Comparison of ENCODE assay signal across 16 cellular contexts in genomic region chr3:66031102-66031698, GRCh38. TPM values are rescaled to one million over a fixed set of nuclear protein-coding genes. Genes with fewer than 3 reads are reported as not detected.
DNase-seq lines count a peak whose midpoint lies in the region; ATAC-seq and TF ChIP-seq lines count a peak whose summit lies in the region.
"Had no signal": no experiment of that assay in that cellular context is flagged by ENCODE, and none has a peak within 500 bp of the region (broad histone marks: within the 10 kb centered on the region; RNA-seq: fewer than 3 reads in every experiment).

No MANE protein-coding gene starts in this region.

- H3K9me3 Mint-ChIP-seq in endodermal cell = no peaks in the 10 kb centered on the region
- no peaks in the 10 kb centered on the region for H3K9me3 Mint-ChIP-seq in nephron progenitor cell
- H3K9me3 Mint-ChIP-seq in naive thymus-derived CD4-positive, alpha-beta T cell = peaks cover 0 to 11% (median 3%) of the 10 kb centered on the region in 11 donors
- H3K9me3 Mint-ChIP-seq: GM23338, H9 had no signal

- H3K36me3 Mint-ChIP-seq in endodermal cell (ENCODE audit: low read depth) (peaks cover 3% of the 10 kb centered on the region), nephron progenitor cell (ENCODE audit: low read depth) (peaks cover 19% of the 10 kb centered on the region)
- H3K36me3 Mint-ChIP-seq in naive thymus-derived CD4-positive, alpha-beta T cell = peaks cover 0 to 4% (median 0%) of the 10 kb centered on the region in 5 donors

- H3K9me3 ChIP-seq in endodermal cell (ENCODE audit: control insufficient read depth, low read length) (no peaks in the 10 kb centered on the region), left ventricle myocardium inferior (replicated peaks) (no peaks in the 10 kb centered on the region)
- no peaks in the 10 kb centered on the region for H3K9me3 ChIP-seq in naive thymus-derived CD4-positive, alpha-beta T cell (ENCODE audit: control insufficient read depth in 2 of 3, low read length in 3 of 3)
- H3K9me3 ChIP-seq: BLaER1 treated with 17β-estradiol and CSF1 and Interleukin-3, amounts not matched to agents 10 nM and 100 nM had no signal

- CTCF ChIA-PET in naive thymus-derived CD4-positive, alpha-beta T cell (lab: Charles Lee) = no interaction called here

- intact Hi-C loops in left ventricle myocardium inferior (cut with micrococcal nuclease) = no loop called here
- intact Hi-C loops in naive thymus-derived CD4-positive, alpha-beta T cell (cut with micrococcal nuclease) = no loop called here

- H3K4me3 ChIP-seq in endodermal cell (ENCODE audit: low read length) (no peak overlapping the region), left ventricle myocardium inferior (peak overlapping the region; percentile 15)
- no peak overlapping the region for H3K4me3 ChIP-seq in naive thymus-derived CD4-positive, alpha-beta T cell (ENCODE audit: low read length)
- H3K4me3 ChIP-seq: BLaER1 treated with 17β-estradiol and CSF1 and Interleukin-3, amounts not matched to agents 10 nM and 100 nM; GM12878; GM23338 had no signal

- TF ChIP-seq CTCF in endodermal cell (conservative IDR thresholded peaks at IDR 0.05) (no peak), left ventricle myocardium inferior (IDR thresholded peaks at IDR 0.05; ENCODE audit: borderline replicate concordance) (no peak), nephron progenitor cell (IDR thresholded peaks at IDR 0.05) (no peak)

- no peak overlapping the region for H3K27ac ChIP-seq in endodermal cell (ENCODE audit: low read depth, low read length)
- H3K27ac ChIP-seq in left ventricle myocardium inferior (replicated peaks) = peak overlapping the region; percentile 71
- no peak overlapping the region for H3K27ac ChIP-seq in naive thymus-derived CD4-positive, alpha-beta T cell (ENCODE audit: low read depth, low read length)
- H3K27ac ChIP-seq: BLaER1 treated with 17β-estradiol and CSF1 and Interleukin-3, amounts not matched to agents 10 nM and 100 nM had no signal

- H3K9ac ChIP-seq in endodermal cell (ENCODE audit: extremely low read depth, low read length, poor library complexity, severe bottlenecking) = no peak overlapping the region
- H3K9ac ChIP-seq: BLaER1 treated with 17β-estradiol and CSF1 and Interleukin-3, amounts not matched to agents 10 nM and 100 nM had no signal

- H3K4me3 Mint-ChIP-seq in endodermal cell = no peak overlapping the region
- no peak overlapping the region for H3K4me3 Mint-ChIP-seq in nephron progenitor cell
- no peak overlapping the region for H3K4me3 Mint-ChIP-seq in naive thymus-derived CD4-positive, alpha-beta T cell
- H3K4me3 Mint-ChIP-seq: CD4-positive, alpha-beta T cell; GM23338; H9 had no signal

- H3K4me1 Mint-ChIP-seq in endodermal cell (peaks cover 15% of the 10 kb centered on the region), nephron progenitor cell (peaks cover 49% of the 10 kb centered on the region)
- no peaks in the 10 kb centered on the region for H3K4me1 Mint-ChIP-seq in naive thymus-derived CD4-positive, alpha-beta T cell

- no peaks in the 10 kb centered on the region for H3K27me3 Mint-ChIP-seq in endodermal cell (ENCODE audit: insufficient read depth)
- peaks cover 3% of the 10 kb centered on the region for H3K27me3 Mint-ChIP-seq in nephron progenitor cell (ENCODE audit: low read depth, poor library complexity)
- H3K27me3 Mint-ChIP-seq in naive thymus-derived CD4-positive, alpha-beta T cell = peaks cover 10 to 43% (median 29%) of the 10 kb centered on the region in 5 donors

- H3K36me3 ChIP-seq in endodermal cell (ENCODE audit: control insufficient read depth, insufficient read depth, low read length) (no peaks in the 10 kb centered on the region), left ventricle myocardium inferior (no peaks in the 10 kb centered on the region)
- H3K36me3 ChIP-seq in naive thymus-derived CD4-positive, alpha-beta T cell (ENCODE audit: control insufficient read depth in 2 of 3, insufficient read depth in 3 of 3, low read length in 3 of 3) = no peaks in the 10 kb centered on the region
- H3K36me3 ChIP-seq: BLaER1 treated with 17β-estradiol and CSF1 and Interleukin-3, amounts not matched to agents 10 nM and 100 nM had no signal

- no peak for ATAC-seq in naive thymus-derived CD4-positive, alpha-beta T cell
- ATAC-seq: GM12878, GM23338 had no signal

- 93 to 94% methylated on average over 4 to 6 of the region's 6 CpGs for WGBS in endodermal cell (ENCODE audit: insufficient coverage in 1 of 2, insufficient read length in 1 of 2), 2 experiments

- H3K27me3 ChIP-seq in endodermal cell (ENCODE audit: control insufficient read depth, insufficient read depth, low read length, poor library complexity, severe bottlenecking) (no peaks in the 10 kb centered on the region), left ventricle myocardium inferior (ENCODE audit: low read depth) (no peaks in the 10 kb centered on the region)
- no peaks in the 10 kb centered on the region for H3K27me3 ChIP-seq in naive thymus-derived CD4-positive, alpha-beta T cell (ENCODE audit: control insufficient read depth in 2 of 2, insufficient read depth in 2 of 2, low read length in 2 of 2)
- H3K27me3 ChIP-seq: BLaER1 treated with 17β-estradiol and CSF1 and Interleukin-3, amounts not matched to agents 10 nM and 100 nM had no signal

- H3K27ac Mint-ChIP-seq in endodermal cell (no peak overlapping the region), nephron progenitor cell (peak overlapping the region; percentile 16)
- H3K27ac Mint-ChIP-seq in naive thymus-derived CD4-positive, alpha-beta T cell = no peak overlapping the region
- H3K27ac Mint-ChIP-seq: CD4-positive, alpha-beta T cell; GM23338 had no signal

- H3K4me1 ChIP-seq in endodermal cell (ENCODE audit: control insufficient read depth, insufficient read depth, low read length) (peaks cover 5% of the 10 kb centered on the region), left ventricle myocardium inferior (peaks cover 62% of the 10 kb centered on the region)
- no peaks in the 10 kb centered on the region for H3K4me1 ChIP-seq in naive thymus-derived CD4-positive, alpha-beta T cell (ENCODE audit: control insufficient read depth in 2 of 2, insufficient read depth in 2 of 2, low read length in 2 of 2)

- POLR2A ChIA-PET in naive thymus-derived CD4-positive, alpha-beta T cell (lab: Charles Lee) = no interaction called here

- DNase-seq in H4 (ENCODE audit: low spot score) = peak; percentile 51
- peak; percentile 12 for DNase-seq in endodermal cell
- DNase-seq in left ventricle myocardium inferior = no peak
- DNase-seq in nephron progenitor cell = no peak
- no peak for DNase-seq in naive thymus-derived CD4-positive, alpha-beta T cell
- DNase-seq in iPS-NIHi7 (ENCODE audit: extremely low spot score) = no peak
- no peak for DNase-seq in NCI-H82 (lab: John Stamatoyannopoulos, UW)
- DNase-seq: ACHN; Calu3; CD4-positive, alpha-beta T cell; DMS 273 treated with DMSO at 0.1 percent for 48 hours; DMS79; H9 had no signal

RNA-seq across cellular contexts. Expression of gene MAGI1, which starts 7.5 kb away (rescaled TPM):
- 0.93 and 1.4 TPM in 2 replicates for total RNA-seq in H4 (2014; rRNA removed; shearing (Covaris generic))
- 10 to 100 TPM; 38.6 to 45.1 TPM for total RNA-seq in endodermal cell
- 33.5 TPM for polyA plus RNA-seq in endodermal cell (2013, experiment 1 of 2)
- polyA plus RNA-seq in endodermal cell (2013, experiment 2 of 2) = 28.6 TPM
- 36.6 TPM for total RNA-seq in left ventricle myocardium inferior
- total RNA-seq in naive thymus-derived CD4-positive, alpha-beta T cell = under 1 TPM in 1 of 5 experiments, not detected in 4; 0.39 TPM
- not detected for polyA plus RNA-seq in naive thymus-derived CD4-positive, alpha-beta T cell
- total RNA-seq: CD4-positive, alpha-beta T cell had no signal

Comparison
In these comparisons a context has a peak if more than half of its experiments do, and no peak if none do; other contexts are left out.
1. DNase-seq: peak in H4 (single experiment) and endodermal cell (single experiment); none in left ventricle myocardium inferior (single experiment), nephron progenitor cell (single experiment), naive thymus-derived CD4-positive, alpha-beta T cell (0 of 9), iPS-NIHi7 (single experiment) and NCI-H82 (single experiment).
2. RNA of gene MAGI1, which starts 7.5 kb away (total RNA-seq): 38.6 to 45.1 TPM in endodermal cell and 36.6 TPM in left ventricle myocardium inferior (single experiment); 0.93 to 1.4 TPM in H4 and 0.39 TPM in naive thymus-derived CD4-positive, alpha-beta T cell; every median in the first group is over 10 times any median in the second.